8 cellular contexts compared by ENCODE assay signal in the genomic region with DNA sequence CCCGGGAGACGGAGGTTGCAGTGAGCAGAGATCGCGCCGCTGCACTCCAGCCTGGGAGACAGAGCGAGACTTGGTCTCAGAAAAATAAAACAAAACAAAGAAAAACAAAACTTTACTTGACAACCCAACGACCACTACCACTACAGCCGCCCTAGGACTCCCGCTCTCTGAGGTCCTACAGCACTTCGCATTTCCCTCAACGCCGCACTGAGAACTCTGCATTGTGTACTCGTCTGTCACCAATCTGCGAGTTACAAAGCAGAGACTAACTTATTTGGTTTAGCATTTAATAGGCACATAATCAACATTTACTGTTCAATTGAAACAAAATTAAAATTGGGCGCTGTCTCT. TPM values are rescaled to one million over a fixed set of nuclear protein-coding genes. Genes with fewer than 3 reads are reported as not detected.
DNase-seq lines count a peak whose midpoint lies in the region; FAIRE-seq and TF ChIP-seq lines count a peak whose summit lies in the region.

No MANE protein-coding gene starts in this region.

- no peak overlapping the region for H2BK5ac ChIP-seq in mesenchymal stem cell (ENCODE audit: low read depth, low read length, poor library complexity, severe bottlenecking)

- POLR2A ChIA-PET in RWPE1 (lab: Yijun Ruan, JAX; ENCODE audit: low non-redundant PET): no interaction called here
- POLR2A ChIA-PET in GM10248 (lab: Yijun Ruan, JAX): no interaction called here

- H3K27me3 ChIP-seq in mesenchymal stem cell (ENCODE audit: control insufficient read depth in 1 of 2, insufficient read depth in 1 of 2, low read length in 2 of 2): no peaks in the 10 kb centered on the region

- WGBS in mesenchymal stem cell: 69% methylated on average over 14 of the region's 15 CpGs

- peak overlapping the region; percentile 90 for H3K27ac ChIP-seq in RWPE1
- peak overlapping the region; percentile 83 for H3K27ac ChIP-seq in mesenchymal stem cell (ENCODE audit: low read length, poor library complexity, severe bottlenecking)

- peaks cover 13 to 21% of the 10 kb centered on the region in 2 experiments for H3K36me3 ChIP-seq in mesenchymal stem cell (ENCODE audit: control insufficient read depth in 1 of 2, insufficient read depth in 2 of 2, low read depth in 1 of 2, low read length in 2 of 2)

- H2AFZ ChIP-seq in mesenchymal stem cell (ENCODE audit: low read depth, low read length): no peak overlapping the region

- peak overlapping the region; percentile 84 for H4K8ac ChIP-seq in mesenchymal stem cell (ENCODE audit: low read length)

- peaks cover 7% of the 10 kb centered on the region for H3K79me1 ChIP-seq in mesenchymal stem cell (replicated peaks; ENCODE audit: low read length, poor library complexity, severe bottlenecking)

- peaks cover 13% of the 10 kb centered on the region for H3K4me1 ChIP-seq in mesenchymal stem cell (ENCODE audit: control insufficient read depth, insufficient read depth, low read depth, low read length)

- H2BK15ac ChIP-seq in mesenchymal stem cell (ENCODE audit: low read depth, poor library complexity, severe bottlenecking): no peak overlapping the region

- H2AK5ac ChIP-seq in mesenchymal stem cell (ENCODE audit: low read length, severe bottlenecking): peak overlapping the region; percentile 26

- DNase-seq in NCI-H2227 (lab: John Stamatoyannopoulos, UW; ENCODE audit: unreplicated experiment) (peak; percentile 30), NCI-H2227 treated with DMSO at 0.1 percent for 48 hours (lab: John Stamatoyannopoulos, UW) (no peak), RWPE1 (ENCODE audit: low spot score) (no peak), choroid plexus epithelial cell (ENCODE audit: low read depth) (peak; percentile 25), mesenchymal stem cell (no peak), urothelium cell line (ENCODE audit: low spot score) (peak; percentile 16), RCC 7860 (ENCODE audit: low spot score) (no peak), GM10248 (ENCODE audit: extremely low spot score) (no peak)

- H4K91ac ChIP-seq in mesenchymal stem cell (ENCODE audit: low read length): no peak overlapping the region

- H2BK120ac ChIP-seq in mesenchymal stem cell (ENCODE audit: low read depth, low read length): peak overlapping the region; percentile 54

- H2BK12ac ChIP-seq in mesenchymal stem cell (ENCODE audit: low read length in 2 of 2): no peak overlapping the region

- H3K9me3 ChIP-seq in mesenchymal stem cell (ENCODE audit: control insufficient read depth, low read length): no peaks in the 10 kb centered on the region

- H3K4me3 ChIP-seq in choroid plexus epithelial cell (ENCODE audit: low read depth, low read length): peak overlapping the region; percentile 79
- peak overlapping the region; percentile 89 for H3K4me3 ChIP-seq in mesenchymal stem cell (ENCODE audit: insufficient read depth in 1 of 2, low read depth in 1 of 2, low read length in 2 of 2)

- H3K9ac ChIP-seq in mesenchymal stem cell (ENCODE audit: low read length): peak overlapping the region; percentile 99

- TF ChIP-seq CTCF in RWPE1 (conservative IDR thresholded peaks at IDR 0.05; ENCODE audit: low read depth) (no peak), choroid plexus epithelial cell (conservative IDR thresholded peaks at IDR 0.05; ENCODE audit: low read depth, low read length) (no peak), GM10248 (IDR thresholded peaks at IDR 0.05; ENCODE audit: control extremely low read depth, extremely low read depth, low read depth, missing control alignments) (no peak)

- CTCF ChIA-PET in RWPE1 (lab: Yijun Ruan, JAX) (no interaction called here), GM10248 (lab: Yijun Ruan, JAX) (no interaction called here)

- H3K18ac ChIP-seq in mesenchymal stem cell (ENCODE audit: low read depth in 1 of 2, low read length in 2 of 2): peak overlapping the region; percentile 68 to 86

- H3K23ac ChIP-seq in mesenchymal stem cell (ENCODE audit: low read length in 2 of 2): no peak overlapping the region

- H3K14ac ChIP-seq in mesenchymal stem cell (ENCODE audit: low read length in 2 of 2): no peak overlapping the region

- H3K4ac ChIP-seq in mesenchymal stem cell (ENCODE audit: low read depth in 1 of 2, low read length in 2 of 2): peak overlapping the region; percentile 57 to 99

- H3K4me2 ChIP-seq in mesenchymal stem cell (ENCODE audit: low read length, poor library complexity, severe bottlenecking): peak overlapping the region; percentile 83

- FAIRE-seq in urothelium cell line (lab: Jason Lieb, UNC) (no peak), RCC 7860 (lab: Jason Lieb, UNC) (no peak)

RNA-seq across cellular contexts. Expression of gene ZNF207, which starts 0.5 kb away (rescaled TPM):
- polyA plus RNA-seq in mesenchymal stem cell (2013, experiment 1 of 2): 150 TPM
- polyA plus RNA-seq in mesenchymal stem cell (2013, experiment 2 of 2): 155 TPM

RNA-seq across cellular contexts. Expression of gene C17orf75, which starts 7.5 kb away (rescaled TPM):
- polyA plus RNA-seq in mesenchymal stem cell (2013, experiment 1 of 2): 9.6 TPM
- 12.3 TPM for polyA plus RNA-seq in mesenchymal stem cell (2013, experiment 2 of 2)

Comparison
In these comparisons a context has a peak if more than half of its experiments do, and no peak if none do; other contexts are left out.
1. DNase-seq: peak in NCI-H2227 (single experiment), choroid plexus epithelial cell (single experiment) and urothelium cell line (single experiment); none in NCI-H2227 treated with DMSO at 0.1 percent for 48 hours (single experiment), RWPE1 (single experiment), mesenchymal stem cell (single experiment), RCC 7860 (single experiment) and GM10248 (single experiment).